In genomic region chr3:46869440-46869839, GRCh38 we compare ENCODE assay signal across 1 cellular context.
A peak's percentile ranks its signal among the peaks of the same experiment; 100 is the strongest.
TF ChIP-seq lines count a peak whose summit lies in the region.

No MANE protein-coding gene starts in this region.

TF ChIP-seq in GM12878, 131 proteins besides CTCF, POLR2A, EP300 and RAD21:
- 0 out of 2 replicates have a peak, but pooled peaks have one; percentile 24 for TF ChIP-seq DPF2 (IDR thresholded peaks at IDR 0.05)
- TF ChIP-seq ZBTB40 (IDR thresholded peaks at IDR 0.05; ENCODE audit: borderline replicate concordance): no peak
- TF ChIP-seq BACH1 (IDR thresholded peaks at IDR 0.05; ENCODE audit: borderline replicate concordance): peak; percentile 33; the same call in 1 of the 2 replicates
- TF ChIP-seq BHLHE40 (IDR thresholded peaks at IDR 0.05; ENCODE audit: borderline replicate concordance in 1 of 2, low read depth in 2 of 2, low read length in 1 of 2): peak; percentile 57 to 83; a peak in 3 of 4 replicates
- no peak for TF ChIP-seq SUZ12 (IDR thresholded peaks at IDR 0.05; ENCODE audit: unreplicated experiment)
